Comparison of ENCODE assay signal across 25 cellular contexts in genomic region chr18:26700201-26700600, GRCh38.
DNase-seq lines count a peak whose midpoint lies in the region; ATAC-seq and TF ChIP-seq lines count a peak whose summit lies in the region.
"Had no signal": no experiment of that assay in that cellular context is flagged by ENCODE, and none has a peak within 500 bp of the region (broad histone marks: within the 10 kb centered on the region; RNA-seq: fewer than 3 reads in every experiment).

No MANE protein-coding gene starts in this region.

- intact Hi-C loops in prostate gland (cut with DNase I) (no loop called here), aorta (cut with DNase I) (no loop called here)

- no peak overlapping the region for H2AFZ ChIP-seq in OCI-LY3 (ENCODE audit: low read depth, low read length)

- H3K36me3 ChIP-seq in OCI-LY3 (replicated peaks; ENCODE audit: low read depth, low read length) (no peaks in the 10 kb centered on the region), thymus (ENCODE audit: control insufficient read depth, insufficient read depth) (no peaks in the 10 kb centered on the region), prostate gland (no peaks in the 10 kb centered on the region), aorta (ENCODE audit: control insufficient read depth in 1 of 2, insufficient read depth in 2 of 2, low read length in 1 of 2) (no peaks in the 10 kb centered on the region)
- H3K36me3 ChIP-seq: breast epithelium, lower lobe of right lung, thoracic aorta had no signal

- peaks cover 12% of the 10 kb centered on the region; the same call in 1 of the 2 replicates for H3K27me3 ChIP-seq in OCI-LY3 (ENCODE audit: low read depth, low read length)
- no peaks in the 10 kb centered on the region for H3K27me3 ChIP-seq in thymus (ENCODE audit: control insufficient read depth, insufficient read depth)
- H3K27me3 ChIP-seq in prostate gland (replicated peaks; ENCODE audit: insufficient read depth) = no peaks in the 10 kb centered on the region
- H3K27me3 ChIP-seq in aorta (ENCODE audit: control insufficient read depth in 1 of 2, insufficient read depth in 2 of 2, low read length in 1 of 2) = peaks cover 0 to 2% of the 10 kb centered on the region in 2 donors
- H3K27me3 ChIP-seq: breast epithelium had no signal

- peaks cover 14% of the 10 kb centered on the region for H3K4me1 ChIP-seq in OCI-LY3 (ENCODE audit: low read length)
- H3K4me1 ChIP-seq in thymus (ENCODE audit: control insufficient read depth, insufficient read depth, low read length) = peaks cover 26% of the 10 kb centered on the region
- peaks cover 4% of the 10 kb centered on the region for H3K4me1 ChIP-seq in prostate gland (replicated peaks)
- no peaks in the 10 kb centered on the region for H3K4me1 ChIP-seq in aorta (ENCODE audit: control insufficient read depth in 1 of 2, insufficient read depth in 2 of 2, low read length in 2 of 2)
- H3K4me1 ChIP-seq: breast epithelium, lower lobe of right lung had no signal

- no peak for TF ChIP-seq CTCF in OCI-LY3 (IDR thresholded peaks at IDR 0.05; ENCODE audit: low read depth, low read length)
- TF ChIP-seq CTCF in prostate gland (IDR thresholded peaks at IDR 0.05) = no peak

- no peaks in the 10 kb centered on the region for H3K79me2 ChIP-seq in OCI-LY3 (ENCODE audit: low read length)

- TF ChIP-seq POLR2A in prostate gland (IDR thresholded peaks at IDR 0.05) = no peak

- DNase-seq in NOMO-1 (lab: John Stamatoyannopoulos, UW; ENCODE audit: unreplicated experiment in 2 of 2) = peak; percentile 31 to 42
- DNase-seq in NOMO-1 treated with dmso at 0.1 percent for 144 hours (lab: John Stamatoyannopoulos, UW; ENCODE audit: unreplicated experiment) = no peak
- no peak for DNase-seq in prostate gland (ENCODE audit: low spot score)
- no peak for DNase-seq in aorta
- no peak for DNase-seq in NCI-H446 (lab: John Stamatoyannopoulos, UW)
- DNase-seq: 8988T; activated B cell treated with CpG ODN at 0.5 μM for 24 hours; activated CD8-positive, alpha-beta T cell treated with anti-CD3 and anti-CD28 coated beads for 36 hours; activated naive CD4-positive, alpha-beta T cell; activated T-cell treated with anti-CD3 and anti-CD28 coated beads, Interleukin-2, amount 50 U/mL, for 24 hours; COR-L47; cortex of kidney; DMS79; H9; kidney; lower lobe of right lung; NCI-H2081; RPMI8226; stimulated activated CD4-positive, alpha-beta T cell treated with anti-CD3 and anti-CD28 coated beads, Interleukin-2, amount 100 ng/mL, for 48 hours; stimulated activated naive CD4-positive, alpha-beta T cell treated with Interleukin-2 at 50 U/mL for 16 hours had no signal

- ATAC-seq in HG03565 (IDR thresholded peaks at IDR 0.05; ENCODE audit: unreplicated experiment) (peak; percentile 68), aorta (ENCODE audit: low FRiP score) (no peak)
- ATAC-seq: activated CD8-positive, alpha-beta T cell treated with anti-CD3 and anti-CD28 coated beads for 36 hours; lower lobe of right lung had no signal

- no peak overlapping the region for H3K9ac ChIP-seq in OCI-LY3 (ENCODE audit: low read length)

- H4K20me1 ChIP-seq in OCI-LY3 (ENCODE audit: insufficient read depth, low read length) = no peaks in the 10 kb centered on the region

- peak overlapping the region; percentile 35 for H3K4me2 ChIP-seq in OCI-LY3 (ENCODE audit: low read length)

- H3K9me3 ChIP-seq in OCI-LY3 (ENCODE audit: insufficient read depth, low read length) (no peaks in the 10 kb centered on the region), thymus (ENCODE audit: control insufficient read depth) (no peaks in the 10 kb centered on the region), prostate gland (no peaks in the 10 kb centered on the region), aorta (ENCODE audit: control insufficient read depth, low read length) (no peaks in the 10 kb centered on the region)
- H3K9me3 ChIP-seq: breast epithelium, lower lobe of right lung, thoracic aorta had no signal

- H3K27ac ChIP-seq in OCI-LY3 (ENCODE audit: low read length) (no peak overlapping the region), thymus (ENCODE audit: low read depth) (peak overlapping the region; percentile 27), prostate gland (no peak overlapping the region), aorta (ENCODE audit: low read depth in 1 of 2, low read length in 2 of 2) (no peak overlapping the region)
- H3K27ac ChIP-seq: breast epithelium, lower lobe of right lung, thoracic aorta had no signal

- H3K4me3 ChIP-seq in OCI-LY3 (ENCODE audit: low read length) = no peak overlapping the region
- H3K4me3 ChIP-seq in thymus (ENCODE audit: low read length) = no peak overlapping the region
- H3K4me3 ChIP-seq in prostate gland = no peak overlapping the region
- no peak overlapping the region for H3K4me3 ChIP-seq in aorta (ENCODE audit: low read length in 2 of 2)
- H3K4me3 ChIP-seq: breast epithelium, lower lobe of right lung, thoracic aorta had no signal

Comparison
In these comparisons a context has a peak if more than half of its experiments do, and no peak if none do; other contexts are left out.
1. DNase-seq: peak in NOMO-1 (2 of 2); none in NOMO-1 treated with dmso at 0.1 percent for 144 hours (single experiment), prostate gland (single experiment), aorta (0 of 2) and NCI-H446 (0 of 2).